8 cellular contexts compared by ENCODE assay signal in genomic region chr19:45584332-45585157, GRCh38.
DNase-seq lines count a peak whose midpoint lies in the region; ATAC-seq lines count a peak whose summit lies in the region.

TSS of gene OPA3 (minus strand) at chr19:45584802. CDS start at chr19:45584764, 38 bp downstream.

- DNase-seq in NCI-H748 (lab: John Stamatoyannopoulos, UW; ENCODE audit: unreplicated experiment): peak; percentile 100
- peak; percentile 99 for DNase-seq in activated CD4-positive, alpha-beta T cell treated with anti-CD3 and anti-CD28 coated beads, Interleukin-2, amount 50 U/mL, for 1 hour
- DNase-seq in dedifferentiated amniotic fluid mesenchymal stem cell (ENCODE audit: extremely low spot score): peak; percentile 100
- peak; percentile 100 for DNase-seq in left kidney (ENCODE audit: low read depth, low spot score)
- peak; percentile 99 for DNase-seq in stimulated activated CD4-positive, alpha-beta T cell treated with anti-CD3 and anti-CD28 coated beads, Interleukin-2, amount 100 ng/mL, for 24 hours

- peak within 1 kb of the TSS; percentile 86 to 97 (median 90) for H3K27ac ChIP-seq in BLaER1 treated with 17β-estradiol and CSF1 and Interleukin-3, amounts not matched to agents 10 nM and 100 nM

- no peaks in the 10 kb centered on the region for H3K27me3 ChIP-seq in BLaER1 treated with 17β-estradiol and CSF1 and Interleukin-3, amounts not matched to agents 10 nM and 100 nM

- peaks cover 0 to 4% (median 0%) of the 10 kb centered on the region in 11 experiments; a peak in 2 of 22 replicates for H4K20me1 ChIP-seq in BLaER1 treated with 17β-estradiol and CSF1 and Interleukin-3, amounts not matched to agents 10 nM and 100 nM

- H3K9me3 ChIP-seq in BLaER1 treated with 17β-estradiol and CSF1 and Interleukin-3, amounts not matched to agents 10 nM and 100 nM (replicated peaks in 1 of 11): no peaks in the 10 kb centered on the region

- ATAC-seq in GM19351 (IDR thresholded peaks at IDR 0.05; ENCODE audit: unreplicated experiment): peak; percentile 81
- peak; percentile 81 for ATAC-seq in HG03521 (IDR thresholded peaks at IDR 0.05; ENCODE audit: unreplicated experiment)

- H3K4me3 ChIP-seq in BLaER1 treated with 17β-estradiol and CSF1 and Interleukin-3, amounts not matched to agents 10 nM and 100 nM: peak within 1 kb of the TSS; percentile 67 to 86 (median 76)

- H3K4me1 ChIP-seq in BLaER1 treated with 17β-estradiol and CSF1 and Interleukin-3, amounts not matched to agents 10 nM and 100 nM: peaks cover 21 to 40% (median 32%) of the 10 kb centered on the region in 10 experiments

- peak within 1 kb of the TSS; percentile 85 to 94 (median 87) for H3K9ac ChIP-seq in BLaER1 treated with 17β-estradiol and CSF1 and Interleukin-3, amounts not matched to agents 10 nM and 100 nM

- H3K36me3 ChIP-seq in BLaER1 treated with 17β-estradiol and CSF1 and Interleukin-3, amounts not matched to agents 10 nM and 100 nM: peaks cover 0 to 20% (median 9%) of the 10 kb centered on the region in 11 experiments; a peak in 10 of 22 replicates

- peak within 1 kb of the TSS; percentile 84 to 99 (median 92) for H3K4me2 ChIP-seq in BLaER1 treated with 17β-estradiol and CSF1 and Interleukin-3, amounts not matched to agents 10 nM and 100 nM

Comparison
In these comparisons a context has a peak if more than half of its experiments do, and no peak if none do; other contexts are left out.
1. Peak in every context shown above with its lines: DNase-seq, ATAC-seq, H3K4me3 ChIP-seq and H3K27ac ChIP-seq.